Comparison of ENCODE assay signal across 1 cellular context in genomic region chr6:136092897-136093296, GRCh38.
TF ChIP-seq lines count a peak whose summit lies in the region.

No MANE protein-coding gene starts in this region.

TF ChIP-seq in HEK293, 187 proteins besides CTCF, POLR2A, EP300 and RAD21 (continued from another document):
- no peak for TF ChIP-seq ZNF280C (tag by site-specific recombination; IDR thresholded peaks at IDR 0.05)
TF ChIP-seq in HEK293: peak in this region for 3.
